Comparison of ENCODE assay signal across 10 cellular contexts in the genomic region with DNA sequence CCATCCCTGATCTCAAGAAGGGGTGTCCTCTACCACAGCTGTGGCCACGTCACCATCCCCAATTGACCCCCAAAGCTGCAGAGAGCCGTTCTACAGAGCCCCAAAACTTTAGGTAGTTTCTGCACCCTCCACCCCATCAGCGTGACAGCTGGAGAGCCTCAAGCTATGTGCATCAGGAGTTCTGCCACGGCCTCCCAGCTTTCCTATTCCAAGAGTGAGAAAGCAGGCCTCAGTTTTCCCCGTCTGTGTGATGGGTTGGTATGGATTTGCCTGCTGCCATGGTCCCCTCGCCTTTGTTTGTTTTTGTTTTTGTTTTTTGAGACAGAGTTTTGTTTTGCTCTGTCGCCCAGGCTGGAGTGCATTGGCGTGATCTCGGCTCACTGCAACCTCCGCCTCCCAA. TPM values are rescaled to one million over a fixed set of nuclear protein-coding genes. Genes with fewer than 3 reads are reported as not detected.
DNase-seq lines count a peak whose midpoint lies in the region; ATAC-seq, FAIRE-seq and TF ChIP-seq lines count a peak whose summit lies in the region.
"Had no signal": no experiment of that assay in that cellular context is flagged by ENCODE, and none has a peak within 500 bp of the region (broad histone marks: within the 10 kb centered on the region; RNA-seq: fewer than 3 reads in every experiment).

No MANE protein-coding gene starts in this region.

- peaks cover 33% of the 10 kb centered on the region for H3K79me2 ChIP-seq in astrocyte (ENCODE audit: insufficient read depth, low read length)

- H3K27ac Mint-ChIP-seq in activated CD4-positive, alpha-beta T cell treated with anti-CD3 and anti-CD28 coated beads, Interleukin-2, amount 10 ng/mL, durations not matched to agents 7 days and 5 days, result peak overlapping the region; percentile 87
- no peak overlapping the region for H3K27ac Mint-ChIP-seq in astrocyte (ENCODE audit: unreplicated experiment)

- peaks cover 45% of the 10 kb centered on the region for H3K36me3 Mint-ChIP-seq in activated CD4-positive, alpha-beta T cell treated with anti-CD3 and anti-CD28 coated beads, Interleukin-2, amount 10 ng/mL, durations not matched to agents 7 days and 5 days (ENCODE audit: low read depth)
- H3K36me3 Mint-ChIP-seq in astrocyte (ENCODE audit: low read depth, unreplicated experiment), result peaks cover 12% of the 10 kb centered on the region

- CTCF ChIA-PET in activated CD4-positive, alpha-beta T cell treated with anti-CD3 and anti-CD28 coated beads, Interleukin-2, amount 10 ng/mL, durations not matched to agents 7 days and 5 days (lab: Charles Lee), result interaction anchor here (2.5 to 4.0 kb wide), 2 partner anchors 21 to 26 kb away, joined by 13 to 18 read pairs; no protein-coding TSS in a partner anchor
- CTCF ChIA-PET in HEK293T (lab: Yijun Ruan, JAX), result interaction anchor here (1.1 kb wide), 1 partner anchor 26 kb away, joined by 4 read pairs; no protein-coding TSS in a partner anchor

- H3K4me1 Mint-ChIP-seq in activated CD4-positive, alpha-beta T cell treated with anti-CD3 and anti-CD28 coated beads, Interleukin-2, amount 10 ng/mL, durations not matched to agents 7 days and 5 days, result peaks cover 73% of the 10 kb centered on the region
- H3K4me1 Mint-ChIP-seq in astrocyte (ENCODE audit: low read depth, unreplicated experiment), result peaks cover 27% of the 10 kb centered on the region

- 90% methylated on average over 10 of the region's 10 CpGs for WGBS in thymus

- peaks cover 40% of the 10 kb centered on the region for H4K20me1 ChIP-seq in astrocyte (ENCODE audit: insufficient read depth, low read length)

- H3K9ac ChIP-seq in astrocyte (ENCODE audit: low read length), result peak overlapping the region; percentile 83

- intact Hi-C loops in lower lobe of right lung (cut with DNase I), result no loop called here

- H3K36me3 ChIP-seq in astrocyte (ENCODE audit: insufficient read depth, low read length) (no peaks in the 10 kb centered on the region), lower lobe of right lung (peaks cover 23% of the 10 kb centered on the region), thymus (ENCODE audit: control insufficient read depth, insufficient read depth) (peaks cover 3% of the 10 kb centered on the region)

- no peaks in the 10 kb centered on the region for H3K9me3 ChIP-seq in astrocyte (ENCODE audit: insufficient read depth, low read depth, low read length)
- H3K9me3 ChIP-seq in lower lobe of right lung, result no peaks in the 10 kb centered on the region
- H3K9me3 ChIP-seq in thymus (ENCODE audit: control insufficient read depth), result no peaks in the 10 kb centered on the region

- peaks cover 4% of the 10 kb centered on the region for H3K27me3 Mint-ChIP-seq in activated CD4-positive, alpha-beta T cell treated with anti-CD3 and anti-CD28 coated beads, Interleukin-2, amount 10 ng/mL, durations not matched to agents 7 days and 5 days
- H3K27me3 Mint-ChIP-seq in astrocyte (ENCODE audit: low read depth, unreplicated experiment), result peaks cover 12% of the 10 kb centered on the region

- H2AFZ ChIP-seq in astrocyte (ENCODE audit: low read depth, low read length), result no peak overlapping the region

- no peak for ATAC-seq in lower lobe of right lung
- no peak for ATAC-seq in HG03565 (IDR thresholded peaks at IDR 0.05; ENCODE audit: unreplicated experiment)

- H3K27ac ChIP-seq in astrocyte (ENCODE audit: low read depth, low read length), result no peak overlapping the region
- peak overlapping the region; percentile 92 for H3K27ac ChIP-seq in lower lobe of right lung
- peak overlapping the region; percentile 21 for H3K27ac ChIP-seq in thymus (ENCODE audit: low read depth)

- TF ChIP-seq CTCF in astrocyte (IDR thresholded peaks at IDR 0.05; ENCODE audit: insufficient read depth, low read depth, low read length) (no peak), lower lobe of right lung (IDR thresholded peaks at IDR 0.05) (no peak)

- H3K4me3 Mint-ChIP-seq in activated CD4-positive, alpha-beta T cell treated with anti-CD3 and anti-CD28 coated beads, Interleukin-2, amount 10 ng/mL, durations not matched to agents 7 days and 5 days, result peak overlapping the region; percentile 91
- H3K4me3 Mint-ChIP-seq in astrocyte (ENCODE audit: unreplicated experiment), result peak overlapping the region; percentile 88

- peak overlapping the region; percentile 99 for H3K4me2 ChIP-seq in astrocyte (ENCODE audit: low read length)

- no peaks in the 10 kb centered on the region for H3K9me3 Mint-ChIP-seq in activated CD4-positive, alpha-beta T cell treated with anti-CD3 and anti-CD28 coated beads, Interleukin-2, amount 10 ng/mL, durations not matched to agents 7 days and 5 days
- H3K9me3 Mint-ChIP-seq in astrocyte (ENCODE audit: unreplicated experiment), result no peaks in the 10 kb centered on the region

- H3K4me3 ChIP-seq in astrocyte (ENCODE audit: insufficient read depth, low read depth, low read length) (peak overlapping the region; percentile 67), lower lobe of right lung (peak overlapping the region; percentile 69), thymus (ENCODE audit: low read length) (peak overlapping the region; percentile 61)

- H3K27me3 ChIP-seq in astrocyte (ENCODE audit: insufficient read depth, low read length), result no peaks in the 10 kb centered on the region
- H3K27me3 ChIP-seq in lower lobe of right lung (ENCODE audit: low read depth), result no peaks in the 10 kb centered on the region
- peaks cover 32% of the 10 kb centered on the region for H3K27me3 ChIP-seq in thymus (ENCODE audit: control insufficient read depth, insufficient read depth)

- POLR2A ChIA-PET in activated CD4-positive, alpha-beta T cell treated with anti-CD3 and anti-CD28 coated beads, Interleukin-2, amount 10 ng/mL, durations not matched to agents 7 days and 5 days (lab: Charles Lee), result no interaction called here
- POLR2A ChIA-PET in HEK293T (lab: Yijun Ruan, JAX), result no interaction called here

- peaks cover 44% of the 10 kb centered on the region for H3K4me1 ChIP-seq in astrocyte (ENCODE audit: insufficient read depth, low read length)
- H3K4me1 ChIP-seq in lower lobe of right lung, result peaks cover 77% of the 10 kb centered on the region
- H3K4me1 ChIP-seq in thymus (ENCODE audit: control insufficient read depth, insufficient read depth, low read length), result peaks cover 33% of the 10 kb centered on the region

- DNase-seq in activated CD4-positive, alpha-beta T cell treated with anti-CD3 and anti-CD28 coated beads, Interleukin-2, amount 10 ng/mL, durations not matched to agents 7 days and 5 days, result no peak
- DNase-seq in activated CD4-positive, alpha-beta T cell treated with anti-CD3 and anti-CD28 coated beads for 4 hours, result no peak
- no peak for DNase-seq in astrocyte (ENCODE audit: low read depth)
- no peak for DNase-seq in lower lobe of right lung
- DNase-seq in stimulated activated naive CD4-positive, alpha-beta T cell (lab: John Stamatoyannopoulos, UW), result no peak
- DNase-seq in HEK293T (ENCODE audit: extremely low spot score), result no peak
- DNase-seq: cortex of kidney, retina had no signal

- no peak for FAIRE-seq in astrocyte (lab: Jason Lieb, UNC)

TF ChIP-seq in HEK293T, 16 proteins besides CTCF, POLR2A, EP300 and RAD21:
- TF ChIP-seq LEF1 (IDR thresholded peaks at IDR 0.05; ENCODE audit: borderline replicate concordance) (no peak), SP1 (IDR thresholded peaks at IDR 0.05) (no peak), NFRKB (IDR thresholded peaks at IDR 0.05) (no peak), BHLHE40 (IDR thresholded peaks at IDR 0.05; ENCODE audit: borderline replicate concordance) (no peak), CTBP1 (IDR thresholded peaks at IDR 0.05; ENCODE audit: borderline replicate concordance) (no peak), SUZ12 (IDR thresholded peaks at IDR 0.05) (no peak), FOXK2 (IDR thresholded peaks at IDR 0.05) (no peak), TARDBP (IDR thresholded peaks at IDR 0.05) (no peak), L3MBTL2 (conservative IDR thresholded peaks at IDR 0.05) (no peak), FOXA1 (IDR thresholded peaks at IDR 0.05) (no peak), ELF4 (IDR thresholded peaks at IDR 0.05) (no peak), FOXM1 (IDR thresholded peaks at IDR 0.05; ENCODE audit: borderline replicate concordance) (no peak), ARNT (IDR thresholded peaks at IDR 0.05) (no peak), ZNF384 (IDR thresholded peaks at IDR 0.05) (no peak), HDGF (IDR thresholded peaks at IDR 0.05; ENCODE audit: borderline replicate concordance) (no peak)
- TF ChIP-seq, protein P1, sequence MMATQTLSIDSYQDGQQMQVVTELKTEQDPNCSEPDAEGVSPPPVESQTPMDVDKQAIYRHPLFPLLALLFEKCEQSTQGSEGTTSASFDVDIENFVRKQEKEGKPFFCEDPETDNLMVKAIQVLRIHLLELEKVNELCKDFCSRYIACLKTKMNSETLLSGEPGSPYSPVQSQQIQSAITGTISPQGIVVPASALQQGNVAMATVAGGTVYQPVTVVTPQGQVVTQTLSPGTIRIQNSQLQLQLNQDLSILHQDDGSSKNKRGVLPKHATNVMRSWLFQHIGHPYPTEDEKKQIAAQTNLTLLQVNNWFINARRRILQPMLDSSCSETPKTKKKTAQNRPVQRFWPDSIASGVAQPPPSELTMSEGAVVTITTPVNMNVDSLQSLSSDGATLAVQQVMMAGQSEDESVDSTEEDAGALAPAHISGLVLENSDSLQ (IDR thresholded peaks at IDR 0.05), result no peak

RNA-seq across cellular contexts. Expression of a gene that starts 1.5 kb away (rescaled TPM):
- 10 to 100 TPM; 38.7 to 40.2 TPM for total RNA-seq in activated CD4-positive, alpha-beta T cell treated with anti-CD3 and anti-CD28 coated beads, Interleukin-2, amount 10 ng/mL, durations not matched to agents 7 days and 5 days
- 16.9 and 17.3 TPM in 2 replicates for total RNA-seq in astrocyte
- 41.0 TPM for total RNA-seq in lower lobe of right lung
- polyA plus RNA-seq in thymus, result 62.9 TPM

RNA-seq across cellular contexts. Expression of a gene that starts 27.7 kb away (rescaled TPM):
- total RNA-seq in activated CD4-positive, alpha-beta T cell treated with anti-CD3 and anti-CD28 coated beads, Interleukin-2, amount 10 ng/mL, durations not matched to agents 7 days and 5 days, result not detected
- total RNA-seq in astrocyte (not detected in 2 replicates), lower lobe of right lung (2.3 TPM)
- 2.0 TPM for polyA plus RNA-seq in thymus

RNA-seq across cellular contexts. Expression of a gene that starts 51.0 kb away (rescaled TPM):
- total RNA-seq in activated CD4-positive, alpha-beta T cell treated with anti-CD3 and anti-CD28 coated beads, Interleukin-2, amount 10 ng/mL, durations not matched to agents 7 days and 5 days, result not detected
- total RNA-seq in astrocyte (0.14 TPM in 1 of 2 replicates, not detected in the other), lower lobe of right lung (not detected)
- 0.09 TPM for polyA plus RNA-seq in thymus

RNA-seq across cellular contexts. Expression of a gene that starts 58.9 kb away (rescaled TPM):
- not detected for total RNA-seq in activated CD4-positive, alpha-beta T cell treated with anti-CD3 and anti-CD28 coated beads, Interleukin-2, amount 10 ng/mL, durations not matched to agents 7 days and 5 days
- total RNA-seq in astrocyte (11.5 and 14.0 TPM in 2 replicates), lower lobe of right lung (205 TPM)
- polyA plus RNA-seq in thymus, result 48.7 TPM
